9 cellular contexts compared by ENCODE assay signal in the genomic region with DNA sequence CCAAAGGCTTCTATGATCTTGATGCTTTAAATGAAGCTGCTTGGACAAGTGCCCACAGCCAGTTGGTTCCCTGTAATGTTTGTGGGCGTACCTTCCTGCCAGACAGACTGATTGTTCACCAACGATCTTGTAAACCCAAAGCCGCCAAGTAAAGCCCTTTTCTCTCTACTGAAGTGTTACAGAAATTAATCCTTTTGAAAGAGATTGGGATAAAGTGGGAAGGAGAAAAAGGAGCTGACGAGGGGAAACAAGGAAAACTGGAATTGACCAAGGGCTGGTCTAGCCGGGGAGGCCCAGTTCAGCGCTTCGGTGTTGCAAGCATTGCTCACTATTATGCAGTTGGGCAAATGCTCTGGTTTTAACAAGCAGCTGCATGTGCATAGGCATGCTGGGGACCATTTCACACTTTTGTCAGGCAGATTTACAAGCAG. TPM values are rescaled to one million over a fixed set of nuclear protein-coding genes. Genes with fewer than 3 reads are reported as not detected.
DNase-seq lines count a peak whose midpoint lies in the region; ATAC-seq and TF ChIP-seq lines count a peak whose summit lies in the region.
"Had no signal": no experiment of that assay in that cellular context is flagged by ENCODE, and none has a peak within 500 bp of the region (broad histone marks: within the 10 kb centered on the region; RNA-seq: fewer than 3 reads in every experiment).

No MANE protein-coding gene starts in this region.

- H3K4me3 ChIP-seq in HFF-Myc (replicated peaks; ENCODE audit: low read depth, low read length) (0 out of 2 replicates have a peak overlapping the region, but pooled peaks have one; percentile 13), WERI-Rb-1 (ENCODE audit: low read depth, low read length) (no peak overlapping the region), skeletal muscle tissue (ENCODE audit: low read length in 3 of 3) (no peak overlapping the region)

- H3K36me3 Mint-ChIP-seq in effector memory CD8-positive, alpha-beta T cell (ENCODE audit: insufficient read depth) = no peaks in the 10 kb centered on the region

- H3K27ac ChIP-seq in WERI-Rb-1 = no peak overlapping the region
- peak overlapping the region; percentile 54 for H3K27ac ChIP-seq in skeletal muscle tissue (ENCODE audit: low read depth, low read length)
- H3K27ac ChIP-seq: KMS-11 had no signal

- DNase-seq in HFF-Myc (ENCODE audit: extremely low read depth, low read depth) (no peak), WERI-Rb-1 (peak; percentile 29), left ventricle myocardium superior (no peak), putamen (ENCODE audit: low spot score) (no peak)
- DNase-seq in effector memory CD8-positive, alpha-beta T cell = no peak

- ATAC-seq in left ventricle myocardium superior (peak; percentile 62), GM18502 (IDR thresholded peaks at IDR 0.05; ENCODE audit: poor library complexity, unreplicated experiment) (no peak), HG02884 (IDR thresholded peaks at IDR 0.05; ENCODE audit: unreplicated experiment) (no peak)
- ATAC-seq in effector memory CD8-positive, alpha-beta T cell (replicated peaks) = no peak

- H3K4me3 Mint-ChIP-seq in effector memory CD8-positive, alpha-beta T cell = no peak overlapping the region

- H3K4me1 Mint-ChIP-seq in effector memory CD8-positive, alpha-beta T cell (ENCODE audit: low read depth in 2 of 2) = no peaks in the 10 kb centered on the region

- TF ChIP-seq CTCF in HFF-Myc (IDR thresholded peaks at IDR 0.05; ENCODE audit: low read depth, low read length, missing control alignments) (no peak), WERI-Rb-1 (IDR thresholded peaks at IDR 0.05; ENCODE audit: low read depth, low read length) (no peak)

- intact Hi-C loops in left ventricle myocardium superior (cut with micrococcal nuclease) = no loop called here

- H3K27me3 ChIP-seq in WERI-Rb-1 (ENCODE audit: insufficient read depth, low read depth, severe bottlenecking) (no peaks in the 10 kb centered on the region), skeletal muscle tissue (ENCODE audit: control insufficient read depth in 3 of 3, insufficient read depth in 3 of 3, low read length in 3 of 3) (no peaks in the 10 kb centered on the region)

- H3K36me3 ChIP-seq in WERI-Rb-1 (no peaks in the 10 kb centered on the region), skeletal muscle tissue (ENCODE audit: control insufficient read depth in 3 of 3, insufficient read depth in 3 of 3, low read length in 3 of 3) (no peaks in the 10 kb centered on the region)

- H3K4me1 ChIP-seq in skeletal muscle tissue (ENCODE audit: control insufficient read depth in 3 of 3, insufficient read depth in 3 of 3, low read length in 3 of 3) = peaks cover 4 to 12% (median 11%) of the 10 kb centered on the region in 3 donors

- no peak overlapping the region for H3K27ac Mint-ChIP-seq in effector memory CD8-positive, alpha-beta T cell

- peaks cover 0 to 2% of the 10 kb centered on the region in 2 donors for H3K9me3 Mint-ChIP-seq in effector memory CD8-positive, alpha-beta T cell

- H3K27me3 Mint-ChIP-seq in effector memory CD8-positive, alpha-beta T cell = no peaks in the 10 kb centered on the region

- no peak overlapping the region for H3K9ac ChIP-seq in skeletal muscle tissue (ENCODE audit: low read depth in 1 of 3, low read length in 3 of 3)
- H3K9ac ChIP-seq: KMS-11 had no signal

- H3K9me3 ChIP-seq in WERI-Rb-1 (ENCODE audit: severe bottlenecking) (no peaks in the 10 kb centered on the region), skeletal muscle tissue (ENCODE audit: control insufficient read depth in 3 of 3, low read length in 3 of 3) (no peaks in the 10 kb centered on the region)

RNA-seq across cellular contexts. Expression of gene ZNF474, which starts 53.2 kb away (rescaled TPM):
- total RNA-seq in left ventricle myocardium superior = not detected
- total RNA-seq in skeletal muscle tissue = 2.6 TPM
